8 cellular contexts compared by ENCODE assay signal in genomic region chr3:5186854-5187151, GRCh38. TPM values are rescaled to one million over a fixed set of nuclear protein-coding genes. Genes with fewer than 3 reads are reported as not detected.
DNase-seq lines count a peak whose midpoint lies in the region; ATAC-seq, FAIRE-seq and TF ChIP-seq lines count a peak whose summit lies in the region.

No MANE protein-coding gene starts in this region.

- H2BK12ac ChIP-seq in trophoblast cell (ENCODE audit: low read length), result no peak overlapping the region

- H3K14ac ChIP-seq in trophoblast cell (ENCODE audit: low read length), result no peak overlapping the region

- TF ChIP-seq CTCF in Peyer's patch (IDR thresholded peaks at IDR 0.05) (no peak), epithelial cell of proximal tubule (conservative IDR thresholded peaks at IDR 0.05; ENCODE audit: low read depth, low read length) (no peak)

- no peak overlapping the region for H4K91ac ChIP-seq in trophoblast cell (ENCODE audit: low read depth, low read length)

- H3K27me3 ChIP-seq in Peyer's patch (no peaks in the 10 kb centered on the region), trophoblast cell (ENCODE audit: insufficient read depth, low read length) (no peaks in the 10 kb centered on the region)

- H3K4me2 ChIP-seq in trophoblast cell (ENCODE audit: low read length), result peak overlapping the region; percentile 87

- DNase-seq in GM12891 (ENCODE audit: insufficient read length, low spot score) (no peak), Peyer's patch (no peak), epithelial cell of proximal tubule (ENCODE audit: low read depth) (no peak), trophoblast cell (peak in 1 of 2 donors; percentile 44), GDM1 (lab: John Stamatoyannopoulos, UW) (no peak), NK-92 (lab: John Stamatoyannopoulos, UW; ENCODE audit: unreplicated experiment) (no peak)

- TF ChIP-seq POLR2A in GM12891 (IDR thresholded peaks at IDR 0.05; ENCODE audit: low read depth, low read length) (no peak; the same call in 1 of the 2 replicates), Peyer's patch (IDR thresholded peaks at IDR 0.05) (no peak)

- FAIRE-seq in GM12891 (lab: Jason Lieb, UNC), result peak; percentile 31

- peak overlapping the region; percentile 73 for H2BK120ac ChIP-seq in trophoblast cell (ENCODE audit: insufficient read depth, low read length, poor library complexity)

- H4K8ac ChIP-seq in trophoblast cell (ENCODE audit: low read depth, low read length), result peak overlapping the region; percentile 71

- H2BK5ac ChIP-seq in trophoblast cell (ENCODE audit: low read depth, low read length, poor library complexity), result no peak overlapping the region

- no peak overlapping the region for H3K4ac ChIP-seq in trophoblast cell (ENCODE audit: low read depth, low read length)

- peaks cover 12% of the 10 kb centered on the region for H3K79me1 ChIP-seq in trophoblast cell (ENCODE audit: low read length)

- no peak for ATAC-seq in HG03520 (IDR thresholded peaks at IDR 0.05; ENCODE audit: unreplicated experiment)
- no peak for ATAC-seq in GM21723 (IDR thresholded peaks at IDR 0.05; ENCODE audit: unreplicated experiment)

- H2AFZ ChIP-seq in trophoblast cell (ENCODE audit: insufficient read depth, low read length, poor library complexity), result no peak overlapping the region

- H3K4me3 ChIP-seq in Peyer's patch (peak overlapping the region; percentile 82 to 99 (median 97)), epithelial cell of proximal tubule (ENCODE audit: low read depth, low read length) (peak overlapping the region; percentile 59), trophoblast cell (ENCODE audit: low read depth, low read length) (no peak overlapping the region)

- no peak overlapping the region for H4K12ac ChIP-seq in trophoblast cell (ENCODE audit: low read depth, low read length)

- H3K23ac ChIP-seq in trophoblast cell (ENCODE audit: low read length), result no peak overlapping the region

- H3K79me2 ChIP-seq in trophoblast cell (ENCODE audit: control insufficient read depth, insufficient read depth, low read length, poor library complexity), result peaks cover 20% of the 10 kb centered on the region

- no CpG with 5 or more reads among the region's 8 CpGs for WGBS in trophoblast cell (ENCODE audit: extremely low coverage, insufficient coverage, insufficient read length)

- H3K9me3 ChIP-seq in Peyer's patch (no peaks in the 10 kb centered on the region), trophoblast cell (ENCODE audit: insufficient read depth, low read depth, low read length) (no peaks in the 10 kb centered on the region)

- H3K18ac ChIP-seq in trophoblast cell (ENCODE audit: low read length), result no peak overlapping the region

- H2AK5ac ChIP-seq in trophoblast cell (ENCODE audit: low read length), result no peak overlapping the region

- peaks cover 0 to 5% (median 0%) of the 10 kb centered on the region in 3 donors for H3K36me3 ChIP-seq in Peyer's patch
- H3K36me3 ChIP-seq in trophoblast cell (ENCODE audit: control insufficient read depth in 1 of 2, insufficient read depth in 2 of 2, low read length in 2 of 2), result peaks cover 0 to 5% of the 10 kb centered on the region in 2 experiments

- H3K4me1 ChIP-seq in Peyer's patch (peaks cover 0 to 27% (median 5%) of the 10 kb centered on the region in 4 donors), trophoblast cell (ENCODE audit: control insufficient read depth in 1 of 2, insufficient read depth in 2 of 2, low read length in 2 of 2) (peaks cover 3 to 7% of the 10 kb centered on the region in 2 experiments)

- H3K9ac ChIP-seq in trophoblast cell (ENCODE audit: low read length), result no peak overlapping the region

- peak overlapping the region; percentile 70 to 100 (median 86) for H3K27ac ChIP-seq in Peyer's patch
- peak overlapping the region; percentile 20 for H3K27ac ChIP-seq in trophoblast cell (ENCODE audit: low read depth, low read length)

TF ChIP-seq in GM12891, 5 proteins besides CTCF, POLR2A, EP300 and RAD21:
- TF ChIP-seq PAX5 (IDR thresholded peaks at IDR 0.05; ENCODE audit: insufficient read depth, low read length, severe bottlenecking), result no peak
- TF ChIP-seq TAF1 (IDR thresholded peaks at IDR 0.05; ENCODE audit: low read depth, low read length), result no peak
- TF ChIP-seq POU2F2 (IDR thresholded peaks at IDR 0.05; ENCODE audit: low read depth, low read length), result no peak
- TF ChIP-seq POLR2AphosphoS5 (IDR thresholded peaks at IDR 0.05; ENCODE audit: low read depth, low read length), result no peak
- TF ChIP-seq SPI1 (IDR thresholded peaks at IDR 0.05; ENCODE audit: low read depth, low read length), result no peak
TF ChIP-seq in GM12891: peak in this region for 0.

RNA-seq across cellular contexts. Expression of gene EDEM1, which starts 0.7 kb away (rescaled TPM):
- polyA plus RNA-seq in GM12891 (2012; ENCODE audit: low read depth, missing spikeins), result 25.5 TPM
- 100 to 1,000 TPM in 1 of 4 donors, 10 to 100 TPM in 3; 50.1 to 118 (median 58.8) TPM for total RNA-seq in Peyer's patch
- 27.1 and 50.6 TPM in 2 replicates for total RNA-seq in epithelial cell of proximal tubule
- polyA plus RNA-seq in trophoblast cell (2013), result 44.8 and 49.1 TPM in 2 replicates
